36 cellular contexts compared by ENCODE assay signal in the genomic region with DNA sequence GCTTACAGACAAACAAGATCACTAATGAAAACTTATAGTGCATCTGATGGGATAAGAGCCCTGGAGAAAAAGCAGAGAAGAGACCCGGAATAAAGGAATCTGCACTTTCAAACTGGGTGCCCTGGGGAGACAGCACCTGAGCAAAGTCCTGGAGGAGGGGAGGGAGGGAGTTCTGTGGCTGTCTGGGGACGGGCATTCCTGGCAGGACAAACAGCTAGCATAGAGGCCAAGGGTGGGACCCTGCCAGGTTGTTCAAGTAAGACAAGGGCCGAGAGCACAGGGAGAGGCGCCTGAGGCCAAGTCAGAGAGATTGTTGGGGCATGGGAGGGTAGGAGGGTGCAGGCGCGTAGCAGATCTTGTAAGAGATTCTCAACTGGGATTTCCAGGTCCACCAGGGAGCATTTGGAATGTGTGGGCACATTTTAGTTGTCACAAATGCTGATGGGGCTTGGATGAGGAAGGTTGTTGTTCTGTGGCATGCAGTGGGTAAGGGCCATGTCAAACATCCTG. TPM values are rescaled to one million over a fixed set of nuclear protein-coding genes. Genes with fewer than 3 reads are reported as not detected.
"Had no signal": no experiment of that assay in that cellular context is flagged by ENCODE, and none has a peak within 500 bp of the region (broad histone marks: within the 10 kb centered on the region; RNA-seq: fewer than 3 reads in every experiment).

No MANE protein-coding gene starts in this region.

- H3K9me3 Mint-ChIP-seq: activated B cell treated with CpG ODN at 0.5 μM for 24 hours; activated CD4-positive, alpha-beta memory T cell treated with anti-CD3 and anti-CD28 coated beads for 36 hours; activated naive CD8-positive, alpha-beta T cell treated with anti-CD3 and anti-CD28 coated beads for 36 hours had no signal

- H3K4me3 ChIP-seq: cardiac muscle cell, MG63, PC-9 had no signal

- H3K4me2 ChIP-seq: PC-9 had no signal

- ATAC-seq: activated CD8-positive, alpha-beta memory T cell treated with anti-CD3 and anti-CD28 coated beads, Interleukin-2, amount 10 ng/mL, durations not matched to agents 7 days and 5 days; Right ventricle myocardium inferior had no signal

- H3K36me3 Mint-ChIP-seq: activated CD4-positive, alpha-beta memory T cell treated with anti-CD3 and anti-CD28 coated beads for 36 hours; activated CD8-positive, alpha-beta memory T cell treated with anti-CD3 and anti-CD28 coated beads, Interleukin-2, amount 10 ng/mL, durations not matched to agents 7 days and 5 days; activated naive CD8-positive, alpha-beta T cell treated with anti-CD3 and anti-CD28 coated beads for 36 hours had no signal

- H3K27ac Mint-ChIP-seq: activated B cell treated with CpG ODN at 0.5 μM for 24 hours; activated CD4-positive, alpha-beta memory T cell treated with anti-CD3 and anti-CD28 coated beads for 36 hours; activated CD8-positive, alpha-beta memory T cell treated with anti-CD3 and anti-CD28 coated beads, Interleukin-2, amount 10 ng/mL, durations not matched to agents 7 days and 5 days; activated naive CD8-positive, alpha-beta T cell treated with anti-CD3 and anti-CD28 coated beads for 36 hours had no signal

- FAIRE-seq: RCC 7860 had no signal

- DNase-seq: activated B cell treated with CpG ODN at 0.5 μM for 24 hours; activated CD4-positive, alpha-beta memory T cell treated with anti-CD3 and anti-CD28 coated beads for 36 hours; activated CD4-positive, alpha-beta T cell treated with anti-CD3 and anti-CD28 coated beads for 4 hours; activated CD4-positive, alpha-beta T cell treated with anti-CD3 and anti-CD28 coated beads, Interleukin-2, amount 50 U/mL, for 1 hour; activated CD4-positive, CD25-positive, alpha-beta regulatory T cell treated with anti-CD3 and anti-CD28 coated beads, Interleukin-2, amount 50 U/mL, for 72 hours; activated CD8-positive, alpha-beta memory T cell treated with anti-CD3 and anti-CD28 coated beads for 24 hours; activated CD8-positive, alpha-beta memory T cell treated with anti-CD3 and anti-CD28 coated beads, Interleukin-2, amount 10 ng/mL, durations not matched to agents 7 days and 5 days; activated CD8-positive, alpha-beta memory T cell treated with anti-CD3 and anti-CD28 coated beads, Interleukin-2, amount 50 U/mL, for 48 hours; activated effector memory CD4-positive, alpha-beta T cell treated with Interleukin-2 at 50 U/mL for 16 hours; activated naive CD4-positive, alpha-beta T cell; activated naive CD4-positive, alpha-beta T cell treated with anti-CD3 and anti-CD28 coated beads, Interleukin-2, amount 50 U/mL, for 16 hours; activated naive CD8-positive, alpha-beta T cell treated with anti-CD3 and anti-CD28 coated beads for 36 hours; activated T-cell treated with anti-CD3 and anti-CD28 coated beads, Interleukin-2, amount 50 U/mL, for 48 hours; amniotic stem cell; aorta; Kasumi-1; KG1; MG63; NCI-H1092; NCI-H1436 treated with DMSO at 0.1 percent for 48 hours; NCI-H1694 treated with DMSO at 0.1 percent for 48 hours; NCI-H2029; NCI-H345; NCI-H524 treated with DMSO at 0.1 percent for 48 hours; NK-92 treated with Interleukin-12 subunit alpha and Interleukin-12 subunit beta, amount 100 ng/mL, for 24 hours; PC-9; SW 1271; T-helper 1 cell; T-helper 2 cell; T-helper 9 cell had no signal

- H3K27ac ChIP-seq: cardiac muscle cell, PC-9, RWPE1, VCaP had no signal

- H3K4me1 Mint-ChIP-seq: activated B cell treated with CpG ODN at 0.5 μM for 24 hours; activated CD8-positive, alpha-beta memory T cell treated with anti-CD3 and anti-CD28 coated beads, Interleukin-2, amount 10 ng/mL, durations not matched to agents 7 days and 5 days; activated naive CD8-positive, alpha-beta T cell treated with anti-CD3 and anti-CD28 coated beads for 36 hours had no signal

- H3K36me3 ChIP-seq: cardiac muscle cell, MG63 had no signal

- H3K9me3 ChIP-seq: MG63 had no signal

- H2AFZ ChIP-seq: PC-9 had no signal

- H3K4me3 Mint-ChIP-seq: activated B cell treated with CpG ODN at 0.5 μM for 24 hours; activated CD4-positive, alpha-beta memory T cell treated with anti-CD3 and anti-CD28 coated beads for 36 hours; activated CD8-positive, alpha-beta memory T cell treated with anti-CD3 and anti-CD28 coated beads, Interleukin-2, amount 10 ng/mL, durations not matched to agents 7 days and 5 days; activated naive CD8-positive, alpha-beta T cell treated with anti-CD3 and anti-CD28 coated beads for 36 hours had no signal

RNA-seq across cellular contexts. Expression of a gene that starts 14.2 kb away (rescaled TPM):
- total RNA-seq: activated B cell treated with CpG ODN at 0.5 μM for 24 hours, NCI-H460, PC-9 had no signal
